In genomic region chr5:56095579-56096102, GRCh38 we compare ENCODE assay signal across 13 cellular contexts.
DNase-seq lines count a peak whose midpoint lies in the region; ATAC-seq and TF ChIP-seq lines count a peak whose summit lies in the region.
"Had no signal": no experiment of that assay in that cellular context is flagged by ENCODE, and none has a peak within 500 bp of the region (broad histone marks: within the 10 kb centered on the region; RNA-seq: fewer than 3 reads in every experiment).

No MANE protein-coding gene starts in this region.

- peaks cover 0 to 7% of the 10 kb centered on the region in 2 donors for H3K4me1 ChIP-seq in right atrium auricular region

- no peaks in the 10 kb centered on the region for H3K9me3 ChIP-seq in T-helper 17 cell (ENCODE audit: control insufficient read depth, low read length, poor library complexity, severe bottlenecking)
- no peaks in the 10 kb centered on the region for H3K9me3 ChIP-seq in right atrium auricular region
- H3K9me3 ChIP-seq: pancreas had no signal

- H3K27me3 Mint-ChIP-seq in T-helper 17 cell = no peaks in the 10 kb centered on the region

- H3K4me3 ChIP-seq in right atrium auricular region = no peak overlapping the region
- H3K4me3 ChIP-seq: pancreas, SK-N-MC had no signal

- DNase-seq in GM13977 (ENCODE audit: low spot score) = peak; percentile 44
- DNase-seq in T-helper 17 cell = no peak
- DNase-seq in stimulated activated naive CD4-positive, alpha-beta T cell (lab: John Stamatoyannopoulos, UW) = no peak
- DNase-seq in right atrium auricular region (ENCODE audit: low spot score) = no peak
- no peak for DNase-seq in effector CD8-positive, alpha-beta T cell (lab: John Stamatoyannopoulos, UW)
- no peak for DNase-seq in NAMALWA (ENCODE audit: low spot score)
- DNase-seq: activated effector memory CD4-positive, alpha-beta T cell treated with anti-CD3 and anti-CD28 coated beads, Interleukin-2, amount 50 U/mL, for 16 hours; H7; NCI-H1694; pancreas had no signal

- H3K27ac Mint-ChIP-seq in T-helper 17 cell = peak overlapping the region; percentile 68

- H3K36me3 ChIP-seq in right atrium auricular region = no peaks in the 10 kb centered on the region
- H3K36me3 ChIP-seq: pancreas had no signal

- H3K4me1 Mint-ChIP-seq in T-helper 17 cell = peaks cover 27% of the 10 kb centered on the region

- H3K4me3 Mint-ChIP-seq in T-helper 17 cell = peak overlapping the region; percentile 50

- no peaks in the 10 kb centered on the region for H3K36me3 Mint-ChIP-seq in T-helper 17 cell (ENCODE audit: low read depth)

- H3K27ac ChIP-seq in right atrium auricular region = no peak overlapping the region
- H3K27ac ChIP-seq: pancreas, SK-N-MC had no signal

- peak; percentile 78 for ATAC-seq in GM19372 (IDR thresholded peaks at IDR 0.05; ENCODE audit: low read depth, unreplicated experiment)
- ATAC-seq in HG02970 (IDR thresholded peaks at IDR 0.05; ENCODE audit: low FRiP score, unreplicated experiment) = peak; percentile 75
- ATAC-seq in T-helper 17 cell = no peak

- no peak for TF ChIP-seq CTCF in GM13977 (IDR thresholded peaks at IDR 0.05; ENCODE audit: extremely low read depth, insufficient read depth, missing control alignments)
- no peak for TF ChIP-seq CTCF in right atrium auricular region (IDR thresholded peaks at IDR 0.05)

- in situ Hi-C loops in GM13977 (cut with MboI; ENCODE audit: low pct_unique_long_range_greater_than_20kb, low sequenced_read_pairs, unreplicated experiment) = no loop called here

- no peaks in the 10 kb centered on the region for H3K27me3 ChIP-seq in right atrium auricular region
- H3K27me3 ChIP-seq: pancreas had no signal
